Comparison of ENCODE assay signal across 21 cellular contexts in genomic region chr18:68417826-68418225, GRCh38.
A peak's percentile ranks its signal among the peaks of the same experiment; 100 is the strongest.
DNase-seq lines count a peak whose midpoint lies in the region; ATAC-seq, FAIRE-seq and TF ChIP-seq lines count a peak whose summit lies in the region.
"Had no signal": no experiment of that assay in that cellular context is flagged by ENCODE, and none has a peak within 500 bp of the region (broad histone marks: within the 10 kb centered on the region; RNA-seq: fewer than 3 reads in every experiment).

No MANE protein-coding gene starts in this region.

- no peaks in the 10 kb centered on the region for H3F3A ChIP-seq in GM23338 (replicated peaks; ENCODE audit: low read depth)

- no peaks in the 10 kb centered on the region for H3K9me2 ChIP-seq in GM23338 (ENCODE audit: insufficient read depth)

- intact Hi-C loops in naive thymus-derived CD4-positive, alpha-beta T cell (cut with micrococcal nuclease) = no loop called here
- intact Hi-C loops in left ventricle myocardium inferior (cut with micrococcal nuclease) = no loop called here

- H3K4me3 ChIP-seq in ACC112 (ENCODE audit: low read depth, low read length) = no peak overlapping the region
- H3K4me3 ChIP-seq in GM23338 = no peak overlapping the region
- no peak overlapping the region for H3K4me3 ChIP-seq in astrocyte (ENCODE audit: insufficient read depth, low read depth, low read length)
- no peak overlapping the region for H3K4me3 ChIP-seq in naive thymus-derived CD4-positive, alpha-beta T cell (ENCODE audit: low read length)
- no peak overlapping the region for H3K4me3 ChIP-seq in left ventricle myocardium inferior
- H3K4me3 ChIP-seq: coronary artery, esophagus squamous epithelium, left lung had no signal

- H2AFZ ChIP-seq in ACC112 (ENCODE audit: low read length, unreplicated experiment) (peak overlapping the region; percentile 1), GM23338 (peak overlapping the region; percentile 15; the same call in 1 of the 2 replicates), astrocyte (ENCODE audit: low read depth, low read length) (no peak overlapping the region)

- no peaks in the 10 kb centered on the region for H3K9me3 ChIP-seq in astrocyte (ENCODE audit: insufficient read depth, low read depth, low read length)
- no peaks in the 10 kb centered on the region for H3K9me3 ChIP-seq in naive thymus-derived CD4-positive, alpha-beta T cell (ENCODE audit: control insufficient read depth in 2 of 3, low read length in 3 of 3)
- H3K9me3 ChIP-seq in left ventricle myocardium inferior (replicated peaks) = peaks cover 10% of the 10 kb centered on the region

- H3K4me1 ChIP-seq in ACC112 (ENCODE audit: control insufficient read depth, insufficient read depth, low read length, unreplicated experiment) (peaks cover 17% of the 10 kb centered on the region), GM23338 (ENCODE audit: insufficient read depth) (no peaks in the 10 kb centered on the region), astrocyte (ENCODE audit: insufficient read depth, low read length) (peaks cover 11% of the 10 kb centered on the region), foreskin keratinocyte (peaks cover 13% of the 10 kb centered on the region), left ventricle myocardium inferior (no peaks in the 10 kb centered on the region)
- no peaks in the 10 kb centered on the region for H3K4me1 ChIP-seq in naive thymus-derived CD4-positive, alpha-beta T cell (ENCODE audit: control insufficient read depth in 2 of 2, insufficient read depth in 2 of 2, low read length in 2 of 2)
- H3K4me1 ChIP-seq: left lung had no signal

- H3K9ac ChIP-seq in astrocyte (ENCODE audit: low read length) = no peak overlapping the region

- H3K27ac Mint-ChIP-seq in GM23338 (no peak overlapping the region), astrocyte (ENCODE audit: unreplicated experiment) (peak overlapping the region; percentile 76)
- H3K27ac Mint-ChIP-seq in naive thymus-derived CD4-positive, alpha-beta T cell = no peak overlapping the region
- H3K27ac Mint-ChIP-seq: activated CD8-positive, alpha-beta T cell treated with anti-CD3 and anti-CD28 coated beads for 36 hours; activated T-helper 17 cell treated with anti-CD3 and anti-CD28 coated beads, Interleukin-2, amount 50 U/mL, for 72 hours; naive thymus-derived CD8-positive, alpha-beta T cell; stimulated activated naive CD8-positive, alpha-beta T cell treated with anti-CD3 and anti-CD28 coated beads, Interleukin-15, Interleukin-2, amounts not matched to agents 100 ng/mL and 50 ng/mL, for 24 hours had no signal

- H3K4me2 ChIP-seq in GM23338 (no peak overlapping the region), astrocyte (ENCODE audit: low read length) (peak overlapping the region; percentile 43)

- FAIRE-seq in astrocyte (lab: Jason Lieb, UNC) = peak; percentile 43

- H3K36me3 Mint-ChIP-seq in GM23338 (ENCODE audit: low read depth) = no peaks in the 10 kb centered on the region; the same call in 2 of the 3 replicates
- no peaks in the 10 kb centered on the region for H3K36me3 Mint-ChIP-seq in astrocyte (ENCODE audit: low read depth, unreplicated experiment)
- no peaks in the 10 kb centered on the region for H3K36me3 Mint-ChIP-seq in naive thymus-derived CD4-positive, alpha-beta T cell
- H3K36me3 Mint-ChIP-seq: naive thymus-derived CD8-positive, alpha-beta T cell had no signal

- CTCF ChIA-PET in naive thymus-derived CD4-positive, alpha-beta T cell (lab: Charles Lee) = no interaction called here

- H3K4me1 Mint-ChIP-seq in GM23338 = peaks cover 3% of the 10 kb centered on the region; the same call in 2 of the 3 replicates
- peaks cover 24% of the 10 kb centered on the region for H3K4me1 Mint-ChIP-seq in astrocyte (ENCODE audit: low read depth, unreplicated experiment)
- no peaks in the 10 kb centered on the region for H3K4me1 Mint-ChIP-seq in naive thymus-derived CD4-positive, alpha-beta T cell
- H3K4me1 Mint-ChIP-seq: activated T-helper 17 cell treated with anti-CD3 and anti-CD28 coated beads, Interleukin-2, amount 50 U/mL, for 72 hours; naive thymus-derived CD8-positive, alpha-beta T cell had no signal

- DNase-seq in GM23338 (ENCODE audit: low spot score) (no peak), astrocyte (ENCODE audit: low read depth) (peak; percentile 28), foreskin keratinocyte (no peak), left ventricle myocardium inferior (no peak), ecto neural progenitor cell (ENCODE audit: low spot score) (no peak)
- no peak for DNase-seq in naive thymus-derived CD4-positive, alpha-beta T cell
- DNase-seq: activated CD8-positive, alpha-beta T cell treated with anti-CD3 and anti-CD28 coated beads for 36 hours; amygdala; Calu3; esophagus squamous epithelium; KBM-7; left lung; naive thymus-derived CD8-positive, alpha-beta T cell; NCI-H1436 treated with DMSO at 0.1 percent for 48 hours had no signal

- peaks cover 6% of the 10 kb centered on the region; the same call in 1 of the 3 replicates for H3K9me3 Mint-ChIP-seq in GM23338
- H3K9me3 Mint-ChIP-seq in astrocyte (ENCODE audit: unreplicated experiment) = peaks cover 8% of the 10 kb centered on the region
- peaks cover 0 to 8% (median 0%) of the 10 kb centered on the region in 11 donors for H3K9me3 Mint-ChIP-seq in naive thymus-derived CD4-positive, alpha-beta T cell
- H3K9me3 Mint-ChIP-seq: activated T-helper 17 cell treated with anti-CD3 and anti-CD28 coated beads, Interleukin-2, amount 50 U/mL, for 72 hours; stimulated activated naive CD8-positive, alpha-beta T cell treated with anti-CD3 and anti-CD28 coated beads, Interleukin-15, Interleukin-2, amounts not matched to agents 100 ng/mL and 50 ng/mL, for 24 hours had no signal

- H3K27ac ChIP-seq in ACC112 (ENCODE audit: low read depth, low read length) (peak overlapping the region; percentile 43), GM23338 (ENCODE audit: low read depth) (no peak overlapping the region), astrocyte (ENCODE audit: low read depth, low read length) (no peak overlapping the region), foreskin keratinocyte (no peak overlapping the region), left ventricle myocardium inferior (replicated peaks) (no peak overlapping the region)
- no peak overlapping the region for H3K27ac ChIP-seq in naive thymus-derived CD4-positive, alpha-beta T cell (ENCODE audit: low read depth, low read length)
- H3K27ac ChIP-seq: coronary artery, esophagus squamous epithelium, HL-60, left lung, VCaP had no signal

- H3K4me3 Mint-ChIP-seq in GM23338 (no peak overlapping the region), astrocyte (ENCODE audit: unreplicated experiment) (no peak overlapping the region)
- no peak overlapping the region for H3K4me3 Mint-ChIP-seq in naive thymus-derived CD4-positive, alpha-beta T cell
- H3K4me3 Mint-ChIP-seq: activated CD8-positive, alpha-beta T cell treated with anti-CD3 and anti-CD28 coated beads for 36 hours; activated T-helper 17 cell treated with anti-CD3 and anti-CD28 coated beads, Interleukin-2, amount 50 U/mL, for 72 hours; naive thymus-derived CD8-positive, alpha-beta T cell; stimulated activated naive CD8-positive, alpha-beta T cell treated with anti-CD3 and anti-CD28 coated beads, Interleukin-15, Interleukin-2, amounts not matched to agents 100 ng/mL and 50 ng/mL, for 24 hours had no signal

- H3K79me2 ChIP-seq in ACC112 (ENCODE audit: control insufficient read depth, insufficient read depth, low read length, unreplicated experiment) (no peaks in the 10 kb centered on the region), GM23338 (replicated peaks; ENCODE audit: insufficient read depth) (no peaks in the 10 kb centered on the region), astrocyte (ENCODE audit: insufficient read depth, low read length) (no peaks in the 10 kb centered on the region)

- TF ChIP-seq CTCF in GM23338 (conservative IDR thresholded peaks at IDR 0.05; ENCODE audit: low read depth in 2 of 2) (no peak), astrocyte (IDR thresholded peaks at IDR 0.05; ENCODE audit: insufficient read depth, low read depth, low read length) (no peak), foreskin keratinocyte (conservative IDR thresholded peaks at IDR 0.05) (no peak), left ventricle myocardium inferior (IDR thresholded peaks at IDR 0.05; ENCODE audit: borderline replicate concordance) (no peak)

- H3K27me3 ChIP-seq in ACC112 (ENCODE audit: insufficient read depth, low read length) (no peaks in the 10 kb centered on the region), GM23338 (ENCODE audit: insufficient read depth) (no peaks in the 10 kb centered on the region), astrocyte (ENCODE audit: insufficient read depth, low read length) (no peaks in the 10 kb centered on the region), foreskin keratinocyte (no peaks in the 10 kb centered on the region), left ventricle myocardium inferior (ENCODE audit: low read depth) (no peaks in the 10 kb centered on the region)
- H3K27me3 ChIP-seq in naive thymus-derived CD4-positive, alpha-beta T cell (ENCODE audit: control insufficient read depth in 2 of 2, insufficient read depth in 2 of 2, low read length in 2 of 2) = no peaks in the 10 kb centered on the region
- H3K27me3 ChIP-seq: esophagus squamous epithelium, left lung had no signal

- no peaks in the 10 kb centered on the region for H4K20me1 ChIP-seq in GM23338 (replicated peaks; ENCODE audit: insufficient read depth)
- H4K20me1 ChIP-seq in astrocyte (ENCODE audit: insufficient read depth, low read length) = no peaks in the 10 kb centered on the region

- no peaks in the 10 kb centered on the region for H3K36me3 ChIP-seq in ACC112 (ENCODE audit: insufficient read depth, low read length)
- no peaks in the 10 kb centered on the region for H3K36me3 ChIP-seq in GM23338 (ENCODE audit: insufficient read depth)
- no peaks in the 10 kb centered on the region for H3K36me3 ChIP-seq in astrocyte (ENCODE audit: insufficient read depth, low read length)
- no peaks in the 10 kb centered on the region for H3K36me3 ChIP-seq in naive thymus-derived CD4-positive, alpha-beta T cell (ENCODE audit: control insufficient read depth in 2 of 3, insufficient read depth in 3 of 3, low read length in 3 of 3)
- no peaks in the 10 kb centered on the region for H3K36me3 ChIP-seq in left ventricle myocardium inferior
- H3K36me3 ChIP-seq: esophagus squamous epithelium, left lung had no signal

- H3K27me3 Mint-ChIP-seq in GM23338 (ENCODE audit: insufficient read depth, low read depth, poor library complexity) = no peaks in the 10 kb centered on the region
- no peaks in the 10 kb centered on the region for H3K27me3 Mint-ChIP-seq in astrocyte (ENCODE audit: low read depth, unreplicated experiment)
- H3K27me3 Mint-ChIP-seq in naive thymus-derived CD4-positive, alpha-beta T cell = peaks cover 0 to 6% (median 0%) of the 10 kb centered on the region in 5 donors
- H3K27me3 Mint-ChIP-seq: activated CD8-positive, alpha-beta T cell treated with anti-CD3 and anti-CD28 coated beads for 36 hours; activated T-helper 17 cell treated with anti-CD3 and anti-CD28 coated beads, Interleukin-2, amount 50 U/mL, for 72 hours had no signal

- ATAC-seq in GM23338 (no peak), foreskin keratinocyte (peak; percentile 11), GM21390 (IDR thresholded peaks at IDR 0.05; ENCODE audit: unreplicated experiment) (no peak)
- no peak for ATAC-seq in naive thymus-derived CD4-positive, alpha-beta T cell
- ATAC-seq: activated CD8-positive, alpha-beta T cell treated with anti-CD3 and anti-CD28 coated beads for 36 hours; activated T-helper 17 cell treated with anti-CD3 and anti-CD28 coated beads, Interleukin-2, amount 50 U/mL, for 72 hours; left lung; naive thymus-derived CD8-positive, alpha-beta T cell had no signal

- POLR2A ChIA-PET in naive thymus-derived CD4-positive, alpha-beta T cell (lab: Charles Lee) = no interaction called here
